35 cellular contexts compared by ENCODE assay signal in the genomic region with DNA sequence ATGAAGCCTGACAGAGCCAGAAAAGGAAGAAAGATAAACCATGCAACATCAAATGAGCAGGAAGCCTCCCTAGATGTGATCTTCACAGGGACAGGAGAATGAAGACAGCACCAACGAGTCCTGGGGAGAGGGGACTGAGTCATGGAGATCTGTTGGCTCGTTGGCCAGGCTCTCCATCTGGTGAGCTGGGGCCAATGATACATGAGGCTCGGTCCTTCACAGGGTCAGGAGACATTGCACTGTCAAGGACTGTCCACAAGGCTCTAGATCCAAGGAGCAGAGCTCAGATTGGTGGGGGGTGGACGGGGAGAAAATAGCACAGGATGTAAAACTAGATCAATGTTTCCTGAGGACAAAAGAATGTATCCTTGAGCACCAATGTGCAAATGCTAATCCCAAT. TPM values are rescaled to one million over a fixed set of nuclear protein-coding genes. Genes with fewer than 3 reads are reported as not detected.
"Had no signal": no experiment of that assay in that cellular context is flagged by ENCODE, and none has a peak within 500 bp of the region (broad histone marks: within the 10 kb centered on the region; RNA-seq: fewer than 3 reads in every experiment).

No MANE protein-coding gene starts in this region.

- H3K4me1 ChIP-seq: breast epithelium, colonic mucosa, gastrocnemius medialis, pancreas, prostate gland, uterus had no signal

- H3K9me3 ChIP-seq: breast epithelium, colonic mucosa, gastrocnemius medialis, left ventricle myocardium inferior, mucosa of descending colon, pancreas, prostate gland, uterus had no signal

- H3K27ac ChIP-seq: breast epithelium, colonic mucosa, dorsolateral prefrontal cortex, gastrocnemius medialis, left ventricle myocardium inferior, pancreas, prostate gland, skin epidermis, uterus had no signal

- H3K9me3 Mint-ChIP-seq: activated CD4-positive, alpha-beta memory T cell treated with anti-CD3 and anti-CD28 coated beads, Interleukin-2, amount 10 ng/mL, durations not matched to agents 7 days and 5 days; activated CD4-positive, alpha-beta T cell treated with anti-CD3 and anti-CD28 coated beads, Interleukin-2, amount 10 ng/mL, durations not matched to agents 7 days and 5 days; activated naive CD4-positive, alpha-beta T cell treated with anti-CD3 and anti-CD28 coated beads, Interleukin-2, amount 10 ng/mL, durations not matched to agents 7 days and 5 days; activated T-helper 1 cell treated with anti-CD3 and anti-CD28 coated beads, Interleukin-12 subunit alpha, Interleukin-12 subunit beta, Interleukin-2, Interleukin-4 antibody, amounts not matched to agents 30 ng/mL and 10 ng/mL and 1 ng/mL, durations not matched to agents 14 hours and 24 hours and 36 hours; nephron progenitor cell; stimulated activated naive CD8-positive, alpha-beta T cell treated with anti-CD3 and anti-CD28 coated beads, Interleukin-15, Interleukin-2, amounts not matched to agents 100 ng/mL and 50 ng/mL, for 24 hours; type B pancreatic cell had no signal

- H3K27me3 Mint-ChIP-seq: activated CD4-positive, alpha-beta T cell treated with anti-CD3 and anti-CD28 coated beads, Interleukin-2, amount 10 ng/mL, durations not matched to agents 7 days and 5 days had no signal

- H3K36me3 ChIP-seq: breast epithelium, colonic mucosa, gastrocnemius medialis, left ventricle myocardium inferior, pancreas, prostate gland, uterus had no signal

- H3K27me3 ChIP-seq: breast epithelium, colonic mucosa, pancreas, uterus had no signal

- H3K27ac Mint-ChIP-seq: activated CD4-positive, alpha-beta memory T cell treated with anti-CD3 and anti-CD28 coated beads, Interleukin-2, amount 10 ng/mL, durations not matched to agents 7 days and 5 days; activated CD4-positive, alpha-beta T cell treated with anti-CD3 and anti-CD28 coated beads, Interleukin-2, amount 10 ng/mL, durations not matched to agents 7 days and 5 days; activated naive CD4-positive, alpha-beta T cell treated with anti-CD3 and anti-CD28 coated beads, Interleukin-2, amount 10 ng/mL, durations not matched to agents 7 days and 5 days; activated T-helper 1 cell treated with anti-CD3 and anti-CD28 coated beads, Interleukin-12 subunit alpha, Interleukin-12 subunit beta, Interleukin-2, Interleukin-4 antibody, amounts not matched to agents 30 ng/mL and 10 ng/mL and 1 ng/mL, durations not matched to agents 14 hours and 24 hours and 36 hours; nephron progenitor cell; stimulated activated naive CD8-positive, alpha-beta T cell treated with anti-CD3 and anti-CD28 coated beads, Interleukin-15, Interleukin-2, amounts not matched to agents 100 ng/mL and 50 ng/mL, for 24 hours; type B pancreatic cell; WTC11 had no signal

- DNase-seq: activated CD4-positive, alpha-beta memory T cell treated with anti-CD3 and anti-CD28 coated beads, Interleukin-2, amount 10 ng/mL, durations not matched to agents 7 days and 5 days; activated CD4-positive, alpha-beta T cell treated with anti-CD3 and anti-CD28 coated beads for 1 hour; activated CD4-positive, alpha-beta T cell treated with anti-CD3 and anti-CD28 coated beads, Interleukin-2, amount 10 ng/mL, durations not matched to agents 7 days and 5 days; activated gamma-delta T cell; activated naive CD4-positive, alpha-beta T cell treated with anti-CD3 and anti-CD28 coated beads, Interleukin-2, amount 10 ng/mL, durations not matched to agents 7 days and 5 days; activated T-cell treated with anti-CD3 and anti-CD28 coated beads, Interleukin-2, amount 50 U/mL, for 1 hour; amygdala; cerebellar nuclear complex; colonic mucosa; dorsolateral prefrontal cortex; effector memory CD4-positive, alpha-beta T cell; gastrocnemius medialis; glutamatergic neuron; left ventricle myocardium inferior; mesendoderm; mucosa of descending colon; nephron progenitor cell; pancreas; retina; stimulated activated CD4-positive, alpha-beta T cell treated with anti-CD3 and anti-CD28 coated beads, Interleukin-12 subunit alpha, Interleukin-12 subunit beta, amount 100 ng/mL, for 4 hours; stimulated activated CD4-positive, alpha-beta T cell treated with anti-CD3 and anti-CD28 coated beads, Interleukin-4, amount 100 ng/mL, for 1 hour; substantia nigra; uterus had no signal

- H3K4me3 Mint-ChIP-seq: activated CD4-positive, alpha-beta memory T cell treated with anti-CD3 and anti-CD28 coated beads, Interleukin-2, amount 10 ng/mL, durations not matched to agents 7 days and 5 days; activated CD4-positive, alpha-beta T cell treated with anti-CD3 and anti-CD28 coated beads, Interleukin-2, amount 10 ng/mL, durations not matched to agents 7 days and 5 days; activated naive CD4-positive, alpha-beta T cell treated with anti-CD3 and anti-CD28 coated beads, Interleukin-2, amount 10 ng/mL, durations not matched to agents 7 days and 5 days; activated T-helper 1 cell treated with anti-CD3 and anti-CD28 coated beads, Interleukin-12 subunit alpha, Interleukin-12 subunit beta, Interleukin-2, Interleukin-4 antibody, amounts not matched to agents 30 ng/mL and 10 ng/mL and 1 ng/mL, durations not matched to agents 14 hours and 24 hours and 36 hours; nephron progenitor cell; stimulated activated naive CD8-positive, alpha-beta T cell treated with anti-CD3 and anti-CD28 coated beads, Interleukin-15, Interleukin-2, amounts not matched to agents 100 ng/mL and 50 ng/mL, for 24 hours; type B pancreatic cell; WTC11 had no signal

- H3K4me1 Mint-ChIP-seq: activated CD4-positive, alpha-beta T cell treated with anti-CD3 and anti-CD28 coated beads, Interleukin-2, amount 10 ng/mL, durations not matched to agents 7 days and 5 days; activated naive CD4-positive, alpha-beta T cell treated with anti-CD3 and anti-CD28 coated beads, Interleukin-2, amount 10 ng/mL, durations not matched to agents 7 days and 5 days; nephron progenitor cell; WTC11 had no signal

- ATAC-seq: gastrocnemius medialis, mucosa of descending colon, pancreas, sciatic nerve, WTC11 had no signal

- H3K4me3 ChIP-seq: breast epithelium, colonic mucosa, dorsolateral prefrontal cortex, gastrocnemius medialis, left ventricle myocardium inferior, lung, mucosa of descending colon, pancreas, prostate gland, skin epidermis, uterus had no signal

- H3K36me3 Mint-ChIP-seq: activated naive CD4-positive, alpha-beta T cell treated with anti-CD3 and anti-CD28 coated beads, Interleukin-2, amount 10 ng/mL, durations not matched to agents 7 days and 5 days; type B pancreatic cell; WTC11 had no signal

RNA-seq across cellular contexts. Expression of gene CD207, which starts 0.7 kb away (rescaled TPM):
- total RNA-seq: activated CD4-positive, alpha-beta memory T cell treated with anti-CD3 and anti-CD28 coated beads, Interleukin-2, amount 10 ng/mL, durations not matched to agents 7 days and 5 days; activated CD4-positive, alpha-beta T cell treated with anti-CD3 and anti-CD28 coated beads, Interleukin-2, amount 10 ng/mL, durations not matched to agents 7 days and 5 days; activated T-helper 1 cell treated with anti-CD3 and anti-CD28 coated beads, Interleukin-12 subunit alpha, Interleukin-12 subunit beta, Interleukin-2, Interleukin-4 antibody, amounts not matched to agents 30 ng/mL and 10 ng/mL and 1 ng/mL, durations not matched to agents 14 hours and 24 hours and 36 hours; epithelial cell of proximal tubule; gastrocnemius medialis; left ventricle myocardium inferior; myocyte; T-helper 1 cell treated with Interleukin-12 subunit alpha and Interleukin-12 subunit beta and Interleukin-4 antibody, amounts not matched to agents 30 ng/mL and 1 ng/mL, for 36 hours; WTC11 had no signal

RNA-seq across cellular contexts. Expression of gene CLEC4F, which starts 14.5 kb away (rescaled TPM):
- total RNA-seq: activated CD4-positive, alpha-beta memory T cell treated with anti-CD3 and anti-CD28 coated beads, Interleukin-2, amount 10 ng/mL, durations not matched to agents 7 days and 5 days; activated CD4-positive, alpha-beta T cell treated with anti-CD3 and anti-CD28 coated beads, Interleukin-2, amount 10 ng/mL, durations not matched to agents 7 days and 5 days; epithelial cell of proximal tubule; left ventricle myocardium inferior; myocyte; WTC11 had no signal

RNA-seq across cellular contexts. Expression of gene FIGLA, which starts 44.4 kb away (rescaled TPM):
- total RNA-seq: activated CD4-positive, alpha-beta memory T cell treated with anti-CD3 and anti-CD28 coated beads, Interleukin-2, amount 10 ng/mL, durations not matched to agents 7 days and 5 days; activated CD4-positive, alpha-beta T cell treated with anti-CD3 and anti-CD28 coated beads, Interleukin-2, amount 10 ng/mL, durations not matched to agents 7 days and 5 days; activated T-helper 1 cell treated with anti-CD3 and anti-CD28 coated beads, Interleukin-12 subunit alpha, Interleukin-12 subunit beta, Interleukin-2, Interleukin-4 antibody, amounts not matched to agents 30 ng/mL and 10 ng/mL and 1 ng/mL, durations not matched to agents 14 hours and 24 hours and 36 hours; breast epithelium; colonic mucosa; epithelial cell of proximal tubule; gastrocnemius medialis; left ventricle myocardium inferior; mucosa of descending colon; myocyte; prostate gland; T-helper 1 cell treated with Interleukin-12 subunit alpha and Interleukin-12 subunit beta and Interleukin-4 antibody, amounts not matched to agents 30 ng/mL and 1 ng/mL, for 36 hours; uterus; WTC11 had no signal
